9 cellular contexts compared by ENCODE assay signal in the genomic region with DNA sequence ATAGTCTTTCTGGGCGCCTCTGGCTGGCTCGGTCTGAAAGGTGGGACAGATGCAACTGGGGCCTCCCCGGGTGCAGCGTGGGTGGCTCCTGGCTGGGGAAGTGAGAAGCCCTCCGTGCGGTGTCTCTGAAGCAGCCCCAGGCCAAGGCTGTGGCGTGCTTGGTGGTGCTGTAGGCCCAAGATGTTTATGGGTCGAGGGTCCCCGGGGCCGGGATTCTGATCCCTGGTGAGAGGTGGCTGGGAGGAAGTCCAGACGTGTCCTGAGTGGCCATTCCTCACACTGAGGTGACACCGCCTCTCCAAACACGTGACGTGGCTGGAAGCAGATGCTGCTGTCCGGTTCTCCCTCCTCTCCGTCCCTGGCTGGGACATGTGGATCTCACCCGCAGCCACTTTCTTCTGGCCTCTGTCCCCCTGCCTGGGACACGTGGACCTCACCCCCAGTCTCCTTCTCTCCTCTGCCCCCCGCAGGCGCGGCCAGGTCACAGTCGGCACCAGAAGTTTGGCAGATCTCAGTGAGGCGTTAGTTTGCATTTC. TPM values are rescaled to one million over a fixed set of nuclear protein-coding genes. Genes with fewer than 3 reads are reported as not detected.
A peak's percentile ranks its signal among the peaks of the same experiment; 100 is the strongest.
DNase-seq lines count a peak whose midpoint lies in the region; ATAC-seq and TF ChIP-seq lines count a peak whose summit lies in the region.
"Had no signal": no experiment of that assay in that cellular context is flagged by ENCODE, and none has a peak within 500 bp of the region (broad histone marks: within the 10 kb centered on the region; RNA-seq: fewer than 3 reads in every experiment).

No MANE protein-coding gene starts in this region.

- H3K9me3 Mint-ChIP-seq in activated CD4-positive, alpha-beta T cell treated with anti-CD3 and anti-CD28 coated beads, Interleukin-2, amount 10 ng/mL, durations not matched to agents 7 days and 5 days: no peaks in the 10 kb centered on the region
- no peaks in the 10 kb centered on the region for H3K9me3 Mint-ChIP-seq in osteocyte (ENCODE audit: unreplicated experiment)

- H3K4me1 Mint-ChIP-seq in activated CD4-positive, alpha-beta T cell treated with anti-CD3 and anti-CD28 coated beads, Interleukin-2, amount 10 ng/mL, durations not matched to agents 7 days and 5 days: peaks cover 46% of the 10 kb centered on the region
- peaks cover 23% of the 10 kb centered on the region for H3K4me1 Mint-ChIP-seq in osteocyte (ENCODE audit: unreplicated experiment)

- no peaks in the 10 kb centered on the region for H3K27me3 ChIP-seq in HUES48 (ENCODE audit: control insufficient read depth, insufficient read depth, low read length)

- H3K27ac Mint-ChIP-seq in activated CD4-positive, alpha-beta T cell treated with anti-CD3 and anti-CD28 coated beads, Interleukin-2, amount 10 ng/mL, durations not matched to agents 7 days and 5 days: peak overlapping the region; percentile 94
- no peak overlapping the region for H3K27ac Mint-ChIP-seq in osteocyte (ENCODE audit: unreplicated experiment)

- POLR2A ChIA-PET in activated CD4-positive, alpha-beta T cell treated with anti-CD3 and anti-CD28 coated beads, Interleukin-2, amount 10 ng/mL, durations not matched to agents 7 days and 5 days (lab: Charles Lee): no interaction called here

- peak; percentile 0 for ATAC-seq in esophagus mucosa

- peak overlapping the region; percentile 82 for H3K4me3 Mint-ChIP-seq in activated CD4-positive, alpha-beta T cell treated with anti-CD3 and anti-CD28 coated beads, Interleukin-2, amount 10 ng/mL, durations not matched to agents 7 days and 5 days
- peak overlapping the region; percentile 71 for H3K4me3 Mint-ChIP-seq in osteocyte (ENCODE audit: unreplicated experiment)

- DNase-seq in GF-D8 (lab: John Stamatoyannopoulos, UW) (peak; percentile 36), GM20000 (ENCODE audit: low spot score) (peak; percentile 89), osteocyte (ENCODE audit: extremely low spot score, unreplicated experiment) (no peak), SW 1271 (lab: John Stamatoyannopoulos, UW) (no peak), activated gamma-delta T cell (lab: John Stamatoyannopoulos, UW) (no peak)
- peak; percentile 32 for DNase-seq in activated CD4-positive, alpha-beta T cell treated with anti-CD3 and anti-CD28 coated beads, Interleukin-2, amount 10 ng/mL, durations not matched to agents 7 days and 5 days

- peaks cover 2% of the 10 kb centered on the region for H3K27me3 Mint-ChIP-seq in activated CD4-positive, alpha-beta T cell treated with anti-CD3 and anti-CD28 coated beads, Interleukin-2, amount 10 ng/mL, durations not matched to agents 7 days and 5 days
- no peaks in the 10 kb centered on the region for H3K27me3 Mint-ChIP-seq in osteocyte (ENCODE audit: unreplicated experiment)

- H3K9ac ChIP-seq in HUES48 (ENCODE audit: low read depth, low read length): no peak overlapping the region

- H3K4me3 ChIP-seq in HUES48 (ENCODE audit: low read depth, low read length): peak overlapping the region; percentile 75; the same call in 1 of the 2 replicates

- CTCF ChIA-PET in activated CD4-positive, alpha-beta T cell treated with anti-CD3 and anti-CD28 coated beads, Interleukin-2, amount 10 ng/mL, durations not matched to agents 7 days and 5 days (lab: Charles Lee): no interaction called here

- TF ChIP-seq CTCF in GM20000 (IDR thresholded peaks at IDR 0.05; ENCODE audit: extremely low read depth, missing control alignments): peak; percentile 12
- no peak for TF ChIP-seq CTCF in osteocyte (IDR thresholded peaks at IDR 0.05)

- H3K36me3 Mint-ChIP-seq in activated CD4-positive, alpha-beta T cell treated with anti-CD3 and anti-CD28 coated beads, Interleukin-2, amount 10 ng/mL, durations not matched to agents 7 days and 5 days (ENCODE audit: low read depth): peaks cover 21% of the 10 kb centered on the region
- H3K36me3 Mint-ChIP-seq in osteocyte (ENCODE audit: unreplicated experiment): no peaks in the 10 kb centered on the region

- no peaks in the 10 kb centered on the region for H3K9me3 ChIP-seq in HUES48 (ENCODE audit: control insufficient read depth, insufficient read depth, low read length)

- peaks cover 18% of the 10 kb centered on the region for H3K4me1 ChIP-seq in HUES48 (ENCODE audit: control insufficient read depth, insufficient read depth, low read length)

- H3K27ac ChIP-seq in HUES48 (ENCODE audit: low read depth, low read length): no peak overlapping the region
- H3K27ac ChIP-seq: epithelial cell of prostate had no signal

- no peaks in the 10 kb centered on the region for H3K36me3 ChIP-seq in HUES48 (ENCODE audit: control insufficient read depth, insufficient read depth, low read length)

RNA-seq across cellular contexts. Expression of a gene that starts 12.6 kb away (rescaled TPM):
- not detected for total RNA-seq in activated CD4-positive, alpha-beta T cell treated with anti-CD3 and anti-CD28 coated beads, Interleukin-2, amount 10 ng/mL, durations not matched to agents 7 days and 5 days
- total RNA-seq in esophagus mucosa (not detected), osteocyte (not detected in 2 replicates)

RNA-seq across cellular contexts. Expression of a gene that starts 23.5 kb away (rescaled TPM):
- 1 to 10 TPM; 4.7 to 4.9 TPM for total RNA-seq in activated CD4-positive, alpha-beta T cell treated with anti-CD3 and anti-CD28 coated beads, Interleukin-2, amount 10 ng/mL, durations not matched to agents 7 days and 5 days
- total RNA-seq in esophagus mucosa (0.20 TPM), osteocyte (not detected in 2 replicates)

Comparison
In these comparisons a context has a peak if more than half of its experiments do, and no peak if none do; other contexts are left out.
1. DNase-seq: peak in GF-D8 (single experiment), GM20000 (single experiment) and activated CD4-positive, alpha-beta T cell treated with anti-CD3 and anti-CD28 coated beads, Interleukin-2, amount 10 ng/mL, durations not matched to agents 7 days and 5 days (single experiment); none in osteocyte (single experiment), SW 1271 (0 of 2) and activated gamma-delta T cell (single experiment).